Comparison of ENCODE assay signal across 28 cellular contexts in the genomic region with DNA sequence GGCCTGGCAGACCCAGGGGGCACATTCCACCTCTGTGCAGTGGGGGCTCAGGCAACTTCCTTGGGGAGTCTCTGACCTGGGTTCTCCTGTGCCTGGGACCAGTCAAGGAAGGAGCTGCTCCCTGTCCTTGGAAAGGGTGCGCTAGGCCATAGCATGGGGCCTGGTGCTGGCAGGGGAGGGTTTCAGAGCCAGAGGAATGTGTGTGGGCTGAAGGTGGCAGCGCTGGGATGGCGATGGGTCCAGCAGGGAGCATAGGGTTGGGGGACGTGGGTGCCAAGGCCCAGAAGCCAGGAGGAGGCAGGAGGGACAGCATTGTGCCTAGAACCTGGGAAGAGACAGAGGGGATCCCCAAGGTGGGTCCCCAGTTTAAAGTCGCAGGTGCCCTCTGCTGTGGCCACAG.
"Had no signal": no experiment of that assay in that cellular context is flagged by ENCODE, and none has a peak within 500 bp of the region (broad histone marks: within the 10 kb centered on the region; RNA-seq: fewer than 3 reads in every experiment).

No MANE protein-coding gene starts in this region.

- H3K27me3 ChIP-seq: right atrium auricular region, right lobe of liver, uterus had no signal

- H3K4me1 ChIP-seq: left ventricle myocardium inferior, parathyroid adenoma, right atrium auricular region, right lobe of liver, suprapubic skin, tibial artery, uterus had no signal

- H3K36me3 Mint-ChIP-seq: naive thymus-derived CD8-positive, alpha-beta T cell had no signal

- H3K4me2 ChIP-seq: smooth muscle cell had no signal

- H2AFZ ChIP-seq: parathyroid adenoma had no signal

- H3K27ac Mint-ChIP-seq: naive thymus-derived CD8-positive, alpha-beta T cell; stimulated activated naive CD8-positive, alpha-beta T cell treated with anti-CD3 and anti-CD28 coated beads, Interleukin-15, Interleukin-2, amounts not matched to agents 100 ng/mL and 50 ng/mL, for 24 hours had no signal

- FAIRE-seq: keratinocyte had no signal

- H3K4me3 Mint-ChIP-seq: naive thymus-derived CD8-positive, alpha-beta T cell; nephron; neural crest cell; stimulated activated naive CD8-positive, alpha-beta T cell treated with anti-CD3 and anti-CD28 coated beads, Interleukin-15, Interleukin-2, amounts not matched to agents 100 ng/mL and 50 ng/mL, for 24 hours had no signal

- ATAC-seq: left colon; mucosa of descending colon; naive thymus-derived CD8-positive, alpha-beta T cell had no signal

- H3K36me3 ChIP-seq: left ventricle myocardium inferior, neutrophil, right atrium auricular region, right lobe of liver, suprapubic skin, thoracic aorta, tibial artery, uterus had no signal

- H3K4me3 ChIP-seq: left ventricle myocardium inferior, lung, mucosa of descending colon, right atrium auricular region, right lobe of liver, smooth muscle cell, suprapubic skin, thoracic aorta, tibial artery, uterus had no signal

- H3K27ac ChIP-seq: left ventricle myocardium inferior, neutrophil, parathyroid adenoma, right atrium auricular region, right lobe of liver, suprapubic skin, thoracic aorta, tibial artery, uterus had no signal

- DNase-seq: hippocampal formation; left colon; left ventricle myocardium inferior; mesendoderm; midbrain; naive thymus-derived CD8-positive, alpha-beta T cell; occipital lobe; stimulated activated CD4-positive, alpha-beta T cell treated with anti-CD3 and anti-CD28 coated beads, Interleukin-12 subunit alpha, Interleukin-12 subunit beta, amount 100 ng/mL, for 4 hours; stimulated activated CD4-positive, alpha-beta T cell treated with anti-CD3 and anti-CD28 coated beads, Interleukin-15, amount 100 ng/mL, for 24 hours; stimulated activated CD4-positive, alpha-beta T cell treated with anti-CD3 and anti-CD28 coated beads, Interleukin-2, amount 100 ng/mL, for 24 hours; stimulated activated CD4-positive, alpha-beta T cell treated with anti-CD3 and anti-CD28 coated beads, Interleukin-4, amount 100 ng/mL, for 1 hour; stimulated activated naive CD4-positive, alpha-beta T cell; tibial artery; trophoblast cell; uterus had no signal

- H3K9me3 ChIP-seq: left ventricle myocardium inferior, mucosa of descending colon, neutrophil, right atrium auricular region, right lobe of liver, suprapubic skin, thoracic aorta, tibial artery, uterus had no signal

- H3K9ac ChIP-seq: parathyroid adenoma had no signal

- H3K9me3 Mint-ChIP-seq: neural crest cell; stimulated activated naive CD8-positive, alpha-beta T cell treated with anti-CD3 and anti-CD28 coated beads, Interleukin-15, Interleukin-2, amounts not matched to agents 100 ng/mL and 50 ng/mL, for 24 hours had no signal

- H3K4me1 Mint-ChIP-seq: naive thymus-derived CD8-positive, alpha-beta T cell had no signal
